ENCODE assay signal across 8 cellular contexts in the genomic region with DNA sequence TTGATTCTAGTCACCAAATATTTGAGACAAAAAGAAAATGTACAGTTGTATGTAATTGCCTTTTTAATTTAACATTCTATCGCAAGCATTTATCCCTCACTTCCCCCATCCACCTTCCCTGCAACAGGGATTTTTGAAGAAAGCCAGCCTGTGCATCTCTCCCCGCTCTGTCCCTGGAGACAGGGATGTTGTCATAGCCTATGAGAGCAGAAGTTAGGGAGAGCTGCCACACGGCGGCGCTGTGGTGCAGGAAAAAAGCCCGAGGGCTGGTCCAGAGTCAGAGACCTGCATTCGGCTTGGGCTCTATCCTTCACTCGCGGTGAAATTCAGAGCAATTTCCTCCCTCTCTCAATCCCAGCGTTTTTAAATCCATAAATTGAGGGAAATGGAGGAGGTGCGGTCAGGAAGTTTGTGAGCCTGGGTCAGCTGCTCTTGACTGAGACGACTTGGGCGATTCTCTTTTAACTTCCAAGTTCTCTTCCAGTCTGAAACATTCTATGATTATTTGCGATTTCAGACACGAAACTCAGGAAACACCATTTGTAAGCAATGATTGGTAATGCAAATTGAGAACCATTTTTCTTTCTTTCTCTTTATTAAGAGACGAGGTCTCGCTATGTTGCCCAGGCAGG. TPM values are rescaled to one million over a fixed set of nuclear protein-coding genes. Genes with fewer than 3 reads are reported as not detected.
DNase-seq lines count a peak whose midpoint lies in the region; ATAC-seq and TF ChIP-seq lines count a peak whose summit lies in the region.

No MANE protein-coding gene starts in this region.

- H3K4me3 Mint-ChIP-seq in activated naive CD8-positive, alpha-beta T cell treated with anti-CD3 and anti-CD28 coated beads, Interleukin-2, amount 10 ng/mL, durations not matched to agents 7 days and 5 days: no peak overlapping the region

- no peaks in the 10 kb centered on the region for H3K4me1 ChIP-seq in HEK293 (ENCODE audit: control insufficient read depth, insufficient read depth, low read length)
- peaks cover 5% of the 10 kb centered on the region for H3K4me1 ChIP-seq in psoas muscle
- no peaks in the 10 kb centered on the region for H3K4me1 ChIP-seq in aorta (ENCODE audit: control insufficient read depth in 1 of 2, insufficient read depth in 2 of 2, low read length in 2 of 2)

- intact Hi-C loops in cardiac septum (cut with DNase I) (loop anchor here (1.0 to 10.0 kb wide), 2 partner anchors 155 to 267 kb away; no protein-coding TSS in a partner anchor), psoas muscle (cut with DNase I) (loop anchor here (1.0 to 10.0 kb wide), 5 partner anchors 80 to 397 kb away; partner anchors contain the start of gene FAM241B (in 1 of the 2)), aorta (cut with DNase I) (loop anchor here (1.0 to 5.0 kb wide), 6 partner anchors 80 to 270 kb away; no protein-coding TSS in a partner anchor)

- peak; percentile 96 for TF ChIP-seq CTCF in GM10248 (IDR thresholded peaks at IDR 0.05; ENCODE audit: control extremely low read depth, extremely low read depth, low read depth, missing control alignments)
- peak; percentile 79 for TF ChIP-seq CTCF in HEK293 (tag by site-specific recombination; IDR thresholded peaks at IDR 0.05)
- TF ChIP-seq CTCF in psoas muscle (IDR thresholded peaks at IDR 0.05): peak; percentile 97

- H3K27ac Mint-ChIP-seq in activated naive CD8-positive, alpha-beta T cell treated with anti-CD3 and anti-CD28 coated beads, Interleukin-2, amount 10 ng/mL, durations not matched to agents 7 days and 5 days: peak overlapping the region; percentile 5

- CTCF ChIA-PET in GM10248 (lab: Yijun Ruan, JAX): interaction anchor here (0.7 to 8.2 kb wide), 14 partner anchors 8 to 271 kb away, joined by 3 to 80 read pairs (median 6); partner anchors contain the start of gene TSPAN15
- CTCF ChIA-PET in HEK293 (lab: Yijun Ruan, JAX): interaction anchor here (0.6 to 7.5 kb wide), 20 partner anchors 8 to 748 kb away, joined by 3 to 147 read pairs (median 4); no protein-coding TSS in a partner anchor

- no peaks in the 10 kb centered on the region for H3K9me3 Mint-ChIP-seq in activated naive CD8-positive, alpha-beta T cell treated with anti-CD3 and anti-CD28 coated beads, Interleukin-2, amount 10 ng/mL, durations not matched to agents 7 days and 5 days

- no peaks in the 10 kb centered on the region for H3K36me3 Mint-ChIP-seq in activated naive CD8-positive, alpha-beta T cell treated with anti-CD3 and anti-CD28 coated beads, Interleukin-2, amount 10 ng/mL, durations not matched to agents 7 days and 5 days

- H3K9me3 ChIP-seq in HEK293 (ENCODE audit: control insufficient read depth, insufficient read depth, low read depth, low read length) (no peaks in the 10 kb centered on the region), psoas muscle (no peaks in the 10 kb centered on the region), aorta (ENCODE audit: control insufficient read depth, low read length) (no peaks in the 10 kb centered on the region)

- no peaks in the 10 kb centered on the region for H3K27me3 Mint-ChIP-seq in activated naive CD8-positive, alpha-beta T cell treated with anti-CD3 and anti-CD28 coated beads, Interleukin-2, amount 10 ng/mL, durations not matched to agents 7 days and 5 days

- H3K4me3 ChIP-seq in HEK293 (ENCODE audit: low read depth, low read length) (no peak overlapping the region), psoas muscle (no peak overlapping the region), aorta (ENCODE audit: low read length in 2 of 2) (no peak overlapping the region)

- no peak overlapping the region for H3K27ac ChIP-seq in HEK293 (ENCODE audit: extremely low read depth, low read depth, low read length)
- no peak overlapping the region for H3K27ac ChIP-seq in psoas muscle
- H3K27ac ChIP-seq in aorta (ENCODE audit: low read depth in 1 of 2, low read length in 2 of 2): no peak overlapping the region

- no peaks in the 10 kb centered on the region for H3K27me3 ChIP-seq in psoas muscle (ENCODE audit: insufficient read depth in 3 of 3, low read length in 2 of 3)
- H3K27me3 ChIP-seq in aorta (ENCODE audit: control insufficient read depth in 1 of 2, insufficient read depth in 2 of 2, low read length in 1 of 2): no peaks in the 10 kb centered on the region

- POLR2A ChIA-PET in GM10248 (lab: Yijun Ruan, JAX) (no interaction called here), HEK293 (lab: Yijun Ruan, JAX) (interaction anchor here (1.6 kb wide), 1 partner anchor 153 kb away, joined by 4 read pairs; no protein-coding TSS in a partner anchor)
- POLR2A ChIA-PET in activated naive CD8-positive, alpha-beta T cell treated with anti-CD3 and anti-CD28 coated beads, Interleukin-2, amount 10 ng/mL, durations not matched to agents 7 days and 5 days (lab: Charles Lee): no interaction called here

- WGBS in psoas muscle, 3 donors: 21 to 26% (median 22%) methylated on average over 17 of the region's 17 CpGs
- 18% methylated on average over 17 of the region's 17 CpGs for WGBS in aorta, 2 donors

- peaks cover 24% of the 10 kb centered on the region for H3K4me1 Mint-ChIP-seq in activated naive CD8-positive, alpha-beta T cell treated with anti-CD3 and anti-CD28 coated beads, Interleukin-2, amount 10 ng/mL, durations not matched to agents 7 days and 5 days

- peak; percentile 99 for ATAC-seq in activated naive CD8-positive, alpha-beta T cell treated with anti-CD3 and anti-CD28 coated beads, Interleukin-2, amount 10 ng/mL, durations not matched to agents 7 days and 5 days (ENCODE audit: low read depth)
- ATAC-seq in psoas muscle (peak; percentile 96 to 100 (median 100)), aorta (ENCODE audit: low FRiP score) (peak; percentile 93)

- no peaks in the 10 kb centered on the region for H3K36me3 ChIP-seq in HEK293 (ENCODE audit: control insufficient read depth in 2 of 2, insufficient read depth in 1 of 2, low read length in 2 of 2)
- no peaks in the 10 kb centered on the region for H3K36me3 ChIP-seq in psoas muscle (ENCODE audit: insufficient read depth in 1 of 2, low read depth in 1 of 2)
- H3K36me3 ChIP-seq in aorta (ENCODE audit: control insufficient read depth in 1 of 2, insufficient read depth in 2 of 2, low read length in 1 of 2): no peaks in the 10 kb centered on the region

- DNase-seq in GM10248 (ENCODE audit: extremely low spot score) (peak; percentile 87), NCI-H1092 treated with DMSO at 0.1 percent for 48 hours (lab: John Stamatoyannopoulos, UW) (peak; percentile 62), SW480 (ENCODE audit: low spot score) (peak; percentile 57), cardiac septum (ENCODE audit: low spot score) (peak; percentile 94), psoas muscle (peak; percentile 85 to 93), aorta (peak; percentile 89 to 97)
- peak; percentile 93 for DNase-seq in activated naive CD8-positive, alpha-beta T cell treated with anti-CD3 and anti-CD28 coated beads, Interleukin-2, amount 10 ng/mL, durations not matched to agents 7 days and 5 days

TF ChIP-seq in HEK293, 187 proteins besides CTCF, POLR2A, EP300 and RAD21 (continues in another document):
- TF ChIP-seq ZFP69B (tag by site-specific recombination; IDR thresholded peaks at IDR 0.05): no peak
- no peak for TF ChIP-seq ZNF555 (tag by site-specific recombination; conservative IDR thresholded peaks at IDR 0.05)
- 0 out of 2 replicates have a peak, but pooled peaks have one; percentile 32 for TF ChIP-seq ZFP37 (tag by site-specific recombination; IDR thresholded peaks at IDR 0.05)
- TF ChIP-seq ZNF341 (tag by site-specific recombination; IDR thresholded peaks at IDR 0.05; ENCODE audit: low read depth): no peak
- 0 out of 2 replicates have a peak, but pooled peaks have one; percentile 38 for TF ChIP-seq KLF10 (tag by site-specific recombination; IDR thresholded peaks at IDR 0.05)
- 0 out of 2 replicates have a peak, but pooled peaks have one; percentile 8 for TF ChIP-seq ZNF184 (tag by site-specific recombination; IDR thresholded peaks at IDR 0.05)
- TF ChIP-seq ZBTB17 (tag by site-specific recombination; IDR thresholded peaks at IDR 0.05): peak; percentile 74
- no peak for TF ChIP-seq ZNF623 (tag by site-specific recombination; IDR thresholded peaks at IDR 0.05)
- TF ChIP-seq, protein P1, sequence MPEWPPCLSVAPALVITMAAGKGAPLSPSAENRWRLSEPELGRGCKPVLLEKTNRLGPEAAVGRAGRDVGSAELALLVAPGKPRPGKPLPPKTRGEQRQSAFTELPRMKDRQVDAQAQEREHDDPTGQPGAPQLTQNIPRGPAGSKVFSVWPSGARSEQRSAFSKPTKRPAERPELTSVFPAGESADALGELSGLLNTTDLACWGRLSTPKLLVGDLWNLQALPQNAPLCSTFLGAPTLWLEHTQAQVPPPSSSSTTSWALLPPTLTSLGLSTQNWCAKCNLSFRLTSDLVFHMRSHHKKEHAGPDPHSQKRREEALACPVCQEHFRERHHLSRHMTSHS (tag by site-specific recombination; IDR thresholded peaks at IDR 0.05): no peak
- TF ChIP-seq, protein P2, sequence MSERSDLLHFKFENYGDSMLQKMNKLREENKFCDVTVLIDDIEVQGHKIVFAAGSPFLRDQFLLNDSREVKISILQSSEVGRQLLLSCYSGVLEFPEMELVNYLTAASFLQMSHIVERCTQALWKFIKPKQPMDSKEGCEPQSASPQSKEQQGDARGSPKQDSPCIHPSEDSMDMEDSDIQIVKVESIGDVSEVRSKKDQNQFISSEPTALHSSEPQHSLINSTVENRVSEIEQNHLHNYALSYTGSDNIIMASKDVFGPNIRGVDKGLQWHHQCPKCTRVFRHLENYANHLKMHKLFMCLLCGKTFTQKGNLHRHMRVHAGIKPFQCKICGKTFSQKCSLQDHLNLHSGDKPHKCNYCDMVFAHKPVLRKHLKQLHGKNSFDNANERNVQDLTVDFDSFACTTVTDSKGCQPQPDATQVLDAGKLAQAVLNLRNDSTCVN (tag by site-specific recombination; optimal IDR thresholded peaks at IDR 0.05): no peak

RNA-seq across cellular contexts. Expression of gene HKDC1, which starts 17.5 kb away (rescaled TPM):
- 1 to 10 TPM in 1 of 2 experiments, under 1 TPM in 1; 0.68 to 1.1 TPM for total RNA-seq in activated naive CD8-positive, alpha-beta T cell treated with anti-CD3 and anti-CD28 coated beads, Interleukin-2, amount 10 ng/mL, durations not matched to agents 7 days and 5 days
- not detected for total RNA-seq in cardiac septum
- not detected for total RNA-seq in psoas muscle
- polyA plus RNA-seq in psoas muscle: under 1 TPM in 2 of 3 donors, not detected in 1; 0.03 TPM
- not detected for total RNA-seq in aorta
- polyA plus RNA-seq in aorta: 1 to 10 TPM in 1 of 2 donors, not detected in 1; 3.1 TPM

RNA-seq across cellular contexts. Expression of gene HK1, which starts 40.7 kb away (rescaled TPM):
- 100 to 1,000 TPM; 118 to 123 TPM for total RNA-seq in activated naive CD8-positive, alpha-beta T cell treated with anti-CD3 and anti-CD28 coated beads, Interleukin-2, amount 10 ng/mL, durations not matched to agents 7 days and 5 days
- total RNA-seq in cardiac septum: 315 TPM
- total RNA-seq in psoas muscle: 100 to 1,000 TPM; 212 to 336 (median 261) TPM
- 100 to 1,000 TPM; 134 to 254 (median 216) TPM for polyA plus RNA-seq in psoas muscle
- total RNA-seq in aorta: 100 to 1,000 TPM; 117 to 133 TPM
- 10 to 100 TPM; 41.7 to 67.6 TPM for polyA plus RNA-seq in aorta

RNA-seq across cellular contexts. Expression of gene SUPV3L1, which starts 57.6 kb away (rescaled TPM):
- 10 to 100 TPM; 35.6 to 38.3 TPM for total RNA-seq in activated naive CD8-positive, alpha-beta T cell treated with anti-CD3 and anti-CD28 coated beads, Interleukin-2, amount 10 ng/mL, durations not matched to agents 7 days and 5 days
- total RNA-seq in cardiac septum (30.0 TPM), psoas muscle (10 to 100 TPM; 33.9 to 56.4 (median 43.8) TPM), aorta (10 to 100 TPM; 21.4 to 28.2 TPM)
- polyA plus RNA-seq in psoas muscle (10 to 100 TPM; 50.6 to 55.6 (median 53.4) TPM), aorta (10 to 100 TPM; 15.8 to 76.3 TPM)
